ENCODE assay signal across 19 cellular contexts in the genomic region with DNA sequence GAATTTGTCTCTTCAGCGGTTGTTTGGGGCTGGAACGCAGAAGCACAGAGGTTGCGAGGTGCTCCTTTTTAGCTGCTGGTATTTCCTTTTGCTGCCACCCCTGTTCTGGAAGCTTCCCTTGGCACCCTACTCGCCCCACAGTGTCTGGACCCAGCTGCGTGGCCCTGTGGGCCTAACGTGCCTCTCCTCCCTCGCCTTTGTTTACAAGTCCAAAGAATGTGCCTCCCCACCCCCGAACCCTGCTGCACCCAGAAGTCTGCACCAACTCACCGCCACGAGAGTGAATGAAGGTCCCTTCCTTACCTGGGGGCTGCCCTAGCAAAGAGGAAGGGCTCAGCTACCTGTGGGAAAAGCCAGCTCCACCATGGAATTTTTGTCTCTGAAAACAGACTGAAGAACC.
A peak's percentile ranks its signal among the peaks of the same experiment; 100 is the strongest.
DNase-seq lines count a peak whose midpoint lies in the region; ATAC-seq and TF ChIP-seq lines count a peak whose summit lies in the region.
"Had no signal": no experiment of that assay in that cellular context is flagged by ENCODE, and none has a peak within 500 bp of the region (broad histone marks: within the 10 kb centered on the region; RNA-seq: fewer than 3 reads in every experiment).

No MANE protein-coding gene starts in this region.

- no peak overlapping the region for H4K8ac ChIP-seq in H9 (replicated peaks; ENCODE audit: insufficient read length, low read depth, low read length)

- no peak overlapping the region for H2AFZ ChIP-seq in H9 (ENCODE audit: low read length)
- peak overlapping the region; percentile 54 for H2AFZ ChIP-seq in neural progenitor cell (replicated peaks)

- H3K27ac Mint-ChIP-seq in H9 (no peak overlapping the region; a peak in 1 of 7 replicates), neural progenitor cell (no peak overlapping the region)
- H3K27ac Mint-ChIP-seq in activated CD8-positive, alpha-beta memory T cell treated with anti-CD3 and anti-CD28 coated beads, Interleukin-2, amount 10 ng/mL, durations not matched to agents 7 days and 5 days = no peak overlapping the region
- H3K27ac Mint-ChIP-seq in activated naive CD8-positive, alpha-beta T cell treated with anti-CD3 and anti-CD28 coated beads, Interleukin-2, amount 50 U/mL, for 24 hours = no peak overlapping the region
- H3K27ac Mint-ChIP-seq in stimulated activated naive B cell treated with anti-CD40 and anti-IgM and Interleukin-4, amounts not matched to agents 10 μg/mL and 1 μg/mL and 100 μg/mL, for 72 hours = no peak overlapping the region
- H3K27ac Mint-ChIP-seq: CD8-positive, alpha-beta T cell had no signal

- H2BK120ac ChIP-seq in H9 (ENCODE audit: low read depth, low read length, poor library complexity, severe bottlenecking) = no peak overlapping the region

- no peak overlapping the region for H3K56ac ChIP-seq in H9 (ENCODE audit: insufficient read length, low read depth, low read length)

- peak overlapping the region; percentile 39; the same call in 1 of the 2 replicates for H3K14ac ChIP-seq in H9 (ENCODE audit: insufficient read depth, low read length)

- H3K18ac ChIP-seq in H9 (ENCODE audit: insufficient read length, low read depth, low read length) = peak overlapping the region; percentile 46

- H3K4me1 ChIP-seq in H9 (ENCODE audit: insufficient read depth, low read length) (peaks cover 5% of the 10 kb centered on the region; the same call in 1 of the 2 replicates), iPS-20b (ENCODE audit: insufficient read depth, low read length) (peaks cover 25% of the 10 kb centered on the region), neural progenitor cell (peaks cover 11% of the 10 kb centered on the region)

- no peaks in the 10 kb centered on the region for H3F3A ChIP-seq in neural progenitor cell (ENCODE audit: low read depth)

- ATAC-seq in activated CD8-positive, alpha-beta memory T cell treated with anti-CD3 and anti-CD28 coated beads, Interleukin-2, amount 10 ng/mL, durations not matched to agents 7 days and 5 days = no peak
- no peak for ATAC-seq in activated naive CD8-positive, alpha-beta T cell treated with anti-CD3 and anti-CD28 coated beads, Interleukin-2, amount 50 U/mL, for 24 hours
- ATAC-seq in stimulated activated naive B cell treated with anti-CD40 and anti-IgM and Interleukin-4, amounts not matched to agents 10 μg/mL and 1 μg/mL and 100 μg/mL, for 72 hours (replicated peaks) = no peak
- ATAC-seq: CD8-positive, alpha-beta T cell had no signal

- no peaks in the 10 kb centered on the region for H3K36me3 Mint-ChIP-seq in H9 (ENCODE audit: insufficient read depth in 1 of 3, low read depth in 3 of 3)
- H3K36me3 Mint-ChIP-seq in activated CD8-positive, alpha-beta memory T cell treated with anti-CD3 and anti-CD28 coated beads, Interleukin-2, amount 10 ng/mL, durations not matched to agents 7 days and 5 days = no peaks in the 10 kb centered on the region
- H3K36me3 Mint-ChIP-seq in neural progenitor cell = no peaks in the 10 kb centered on the region
- H3K36me3 Mint-ChIP-seq in activated naive CD8-positive, alpha-beta T cell treated with anti-CD3 and anti-CD28 coated beads, Interleukin-2, amount 50 U/mL, for 24 hours (ENCODE audit: low read depth) = no peaks in the 10 kb centered on the region
- peaks cover 0 to 6% of the 10 kb centered on the region in 2 donors for H3K36me3 Mint-ChIP-seq in stimulated activated naive B cell treated with anti-CD40 and anti-IgM and Interleukin-4, amounts not matched to agents 10 μg/mL and 1 μg/mL and 100 μg/mL, for 72 hours
- H3K36me3 Mint-ChIP-seq: CD8-positive, alpha-beta T cell had no signal

- no peak overlapping the region for H2AK5ac ChIP-seq in H9 (ENCODE audit: insufficient read length, low read length)

- no peaks in the 10 kb centered on the region for H3K23me2 ChIP-seq in H9 (ENCODE audit: insufficient read length, low read depth, low read length, poor library complexity, severe bottlenecking)

- peaks cover 6% of the 10 kb centered on the region for H3K27me3 Mint-ChIP-seq in H9 (ENCODE audit: low read depth)
- H3K27me3 Mint-ChIP-seq in activated CD8-positive, alpha-beta memory T cell treated with anti-CD3 and anti-CD28 coated beads, Interleukin-2, amount 10 ng/mL, durations not matched to agents 7 days and 5 days = peaks cover 18% of the 10 kb centered on the region
- peaks cover 2% of the 10 kb centered on the region for H3K27me3 Mint-ChIP-seq in neural progenitor cell (ENCODE audit: insufficient read depth, low read depth)
- peaks cover 2% of the 10 kb centered on the region for H3K27me3 Mint-ChIP-seq in activated naive CD8-positive, alpha-beta T cell treated with anti-CD3 and anti-CD28 coated beads, Interleukin-2, amount 50 U/mL, for 24 hours
- peaks cover 18 to 28% of the 10 kb centered on the region in 2 donors for H3K27me3 Mint-ChIP-seq in stimulated activated naive B cell treated with anti-CD40 and anti-IgM and Interleukin-4, amounts not matched to agents 10 μg/mL and 1 μg/mL and 100 μg/mL, for 72 hours

- CTCF ChIA-PET in activated CD8-positive, alpha-beta memory T cell treated with anti-CD3 and anti-CD28 coated beads, Interleukin-2, amount 10 ng/mL, durations not matched to agents 7 days and 5 days (lab: Charles Lee) = interaction anchor here (0.7 to 3.9 kb wide), 2 partner anchors 8 to 10 kb away, joined by 3 to 23 read pairs; no protein-coding TSS in a partner anchor

- no peaks in the 10 kb centered on the region for H3K36me3 ChIP-seq in iPS-20b (ENCODE audit: insufficient read depth, low read depth, low read length)
- no peaks in the 10 kb centered on the region for H3K36me3 ChIP-seq in neural progenitor cell
- H3K36me3 ChIP-seq: BLaER1 treated with 17β-estradiol and CSF1 and Interleukin-3, amounts not matched to agents 10 nM and 100 nM had no signal

- no peaks in the 10 kb centered on the region for H4K20me1 ChIP-seq in H9 (ENCODE audit: control insufficient read depth, insufficient read depth, insufficient read length)
- no peaks in the 10 kb centered on the region for H4K20me1 ChIP-seq in neural progenitor cell (ENCODE audit: low read depth)
- H4K20me1 ChIP-seq: BLaER1 treated with 17β-estradiol and CSF1 and Interleukin-3, amounts not matched to agents 10 nM and 100 nM had no signal

- TF ChIP-seq CTCF in H9 (conservative IDR thresholded peaks at IDR 0.05) (no peak), neural progenitor cell (IDR thresholded peaks at IDR 0.05) (no peak), GM13977 (IDR thresholded peaks at IDR 0.05; ENCODE audit: extremely low read depth, insufficient read depth, missing control alignments) (no peak)

- DNase-seq in H9 (peak; percentile 35), neural progenitor cell (ENCODE audit: low spot score) (no peak), GM19240 (ENCODE audit: insufficient read length, low spot score) (no peak), GM13977 (ENCODE audit: low spot score) (no peak)
- peak; percentile 36 for DNase-seq in activated CD8-positive, alpha-beta memory T cell treated with anti-CD3 and anti-CD28 coated beads, Interleukin-2, amount 10 ng/mL, durations not matched to agents 7 days and 5 days
- no peak for DNase-seq in activated naive CD8-positive, alpha-beta T cell treated with anti-CD3 and anti-CD28 coated beads, Interleukin-2, amount 50 U/mL, for 24 hours
- DNase-seq in stimulated activated naive B cell treated with anti-CD40 and anti-IgM and Interleukin-4, amounts not matched to agents 10 μg/mL and 1 μg/mL and 100 μg/mL, for 72 hours = no peak
- DNase-seq: DMS79, HCEC 1CT, KG1, NCI-H1105 treated with DMSO at 0.1 percent for 48 hours, NCI-H1694 treated with DMSO at 0.1 percent for 48 hours, NCI-H510A, NCI-H748 treated with DMSO at 0.1 percent for 48 hours, SHP77 had no signal

- H3K9me3 ChIP-seq in H9 (ENCODE audit: control insufficient read depth, low read depth, low read length) = no peaks in the 10 kb centered on the region
- no peaks in the 10 kb centered on the region for H3K9me3 ChIP-seq in iPS-20b (ENCODE audit: insufficient read depth, low read depth, low read length)
- H3K9me3 ChIP-seq in neural progenitor cell (ENCODE audit: low read depth) = no peaks in the 10 kb centered on the region
- H3K9me3 ChIP-seq: BLaER1 treated with 17β-estradiol and CSF1 and Interleukin-3, amounts not matched to agents 10 nM and 100 nM had no signal

- no peak overlapping the region for H3K4ac ChIP-seq in H9 (ENCODE audit: low read depth, low read length)

- H3K9ac ChIP-seq in H9 (ENCODE audit: extremely low read depth, insufficient read length, low read length) (no peak overlapping the region), iPS-20b (ENCODE audit: low read depth, low read length) (peak overlapping the region; percentile 34; the same call in 1 of the 2 replicates), neural progenitor cell (no peak overlapping the region)
- H3K9ac ChIP-seq: BLaER1 treated with 17β-estradiol and CSF1 and Interleukin-3, amounts not matched to agents 10 nM and 100 nM had no signal

- H3K9me3 Mint-ChIP-seq in H9 (peaks cover 0 to 3% of the 10 kb centered on the region in 2 experiments; a peak in 1 of 5 replicates), neural progenitor cell (no peaks in the 10 kb centered on the region)
- no peaks in the 10 kb centered on the region for H3K9me3 Mint-ChIP-seq in activated CD8-positive, alpha-beta memory T cell treated with anti-CD3 and anti-CD28 coated beads, Interleukin-2, amount 10 ng/mL, durations not matched to agents 7 days and 5 days (ENCODE audit: low read depth)
- H3K9me3 Mint-ChIP-seq in activated naive CD8-positive, alpha-beta T cell treated with anti-CD3 and anti-CD28 coated beads, Interleukin-2, amount 50 U/mL, for 24 hours = no peaks in the 10 kb centered on the region
- H3K9me3 Mint-ChIP-seq in stimulated activated naive B cell treated with anti-CD40 and anti-IgM and Interleukin-4, amounts not matched to agents 10 μg/mL and 1 μg/mL and 100 μg/mL, for 72 hours = no peaks in the 10 kb centered on the region
- H3K9me3 Mint-ChIP-seq: CD8-positive, alpha-beta T cell had no signal

- no peak overlapping the region for H2BK5ac ChIP-seq in H9 (ENCODE audit: insufficient read length, low read length)

- no peak overlapping the region for H2BK20ac ChIP-seq in H9 (ENCODE audit: low read depth, low read length, poor library complexity, severe bottlenecking)

- H3K27me3 ChIP-seq in H9 (ENCODE audit: insufficient read depth, low read length) = no peaks in the 10 kb centered on the region
- H3K27me3 ChIP-seq in iPS-20b (ENCODE audit: insufficient read depth, low read length) = no peaks in the 10 kb centered on the region
- H3K27me3 ChIP-seq in neural progenitor cell = no peaks in the 10 kb centered on the region

- no peak overlapping the region for H4K5ac ChIP-seq in H9 (ENCODE audit: insufficient read length, low read depth, low read length)

- H3K79me1 ChIP-seq in H9 (ENCODE audit: insufficient read depth, low read depth, low read length, poor library complexity, severe bottlenecking) = no peaks in the 10 kb centered on the region

- WGBS in H9 (ENCODE audit: extremely low coverage, insufficient read length, low lambda C conversion rate) = no CpG with 5 or more reads among the region's 10 CpGs

- H3K27ac ChIP-seq in H9 (ENCODE audit: insufficient read length, low read depth, low read length) (no peak overlapping the region), iPS-20b (ENCODE audit: low read length) (no peak overlapping the region), neural progenitor cell (no peak overlapping the region)
- H3K27ac ChIP-seq: BLaER1 treated with 17β-estradiol and CSF1 and Interleukin-3, amounts not matched to agents 10 nM and 100 nM; SK-N-MC had no signal

- H3K4me1 Mint-ChIP-seq in H9 (peaks cover 40% of the 10 kb centered on the region in 2 experiments), neural progenitor cell (peaks cover 28% of the 10 kb centered on the region)
- peaks cover 6% of the 10 kb centered on the region for H3K4me1 Mint-ChIP-seq in activated CD8-positive, alpha-beta memory T cell treated with anti-CD3 and anti-CD28 coated beads, Interleukin-2, amount 10 ng/mL, durations not matched to agents 7 days and 5 days
- H3K4me1 Mint-ChIP-seq in activated naive CD8-positive, alpha-beta T cell treated with anti-CD3 and anti-CD28 coated beads, Interleukin-2, amount 50 U/mL, for 24 hours = peaks cover 2% of the 10 kb centered on the region
- H3K4me1 Mint-ChIP-seq in stimulated activated naive B cell treated with anti-CD40 and anti-IgM and Interleukin-4, amounts not matched to agents 10 μg/mL and 1 μg/mL and 100 μg/mL, for 72 hours = no peaks in the 10 kb centered on the region

- no peak overlapping the region for H3T11ph ChIP-seq in H9 (ENCODE audit: low read length)

- peak overlapping the region in 1 of 2 experiments; percentile 36; a peak in 1 of 5 replicates for H3K4me3 Mint-ChIP-seq in H9
- no peak overlapping the region for H3K4me3 Mint-ChIP-seq in activated CD8-positive, alpha-beta memory T cell treated with anti-CD3 and anti-CD28 coated beads, Interleukin-2, amount 10 ng/mL, durations not matched to agents 7 days and 5 days
- H3K4me3 Mint-ChIP-seq in neural progenitor cell = no peak overlapping the region
- H3K4me3 Mint-ChIP-seq in activated naive CD8-positive, alpha-beta T cell treated with anti-CD3 and anti-CD28 coated beads, Interleukin-2, amount 50 U/mL, for 24 hours = no peak overlapping the region
- H3K4me3 Mint-ChIP-seq in stimulated activated naive B cell treated with anti-CD40 and anti-IgM and Interleukin-4, amounts not matched to agents 10 μg/mL and 1 μg/mL and 100 μg/mL, for 72 hours = no peak overlapping the region
- H3K4me3 Mint-ChIP-seq: CD8-positive, alpha-beta T cell had no signal

- H3K4me3 ChIP-seq in iPS-20b (ENCODE audit: low read length) (no peak overlapping the region), neural progenitor cell (no peak overlapping the region)
- H3K4me3 ChIP-seq: BLaER1 treated with 17β-estradiol and CSF1 and Interleukin-3, amounts not matched to agents 10 nM and 100 nM; SK-N-MC had no signal

- no peak overlapping the region for H4K91ac ChIP-seq in H9 (ENCODE audit: insufficient read length, low read depth, low read length)

- no peak overlapping the region for H2BK12ac ChIP-seq in H9 (ENCODE audit: insufficient read length, low read depth, low read length)

- no peaks in the 10 kb centered on the region for H3K79me2 ChIP-seq in H9 (ENCODE audit: insufficient read depth, low read length)
- no peaks in the 10 kb centered on the region for H3K79me2 ChIP-seq in neural progenitor cell (ENCODE audit: low read depth)

- no peak overlapping the region for H3K4me2 ChIP-seq in H9 (ENCODE audit: insufficient read depth, insufficient read length, low read length)
- H3K4me2 ChIP-seq in neural progenitor cell = no peak overlapping the region
- H3K4me2 ChIP-seq: BLaER1 treated with 17β-estradiol and CSF1 and Interleukin-3, amounts not matched to agents 10 nM and 100 nM had no signal

- no peak overlapping the region for H3K23ac ChIP-seq in H9 (ENCODE audit: insufficient read length, low read depth, low read length)

- in situ Hi-C loops in GM13977 (cut with MboI; ENCODE audit: low pct_unique_long_range_greater_than_20kb, low sequenced_read_pairs, unreplicated experiment) = no loop called here

- no peak overlapping the region for H2BK15ac ChIP-seq in H9 (ENCODE audit: low read depth, low read length)

Comparison
In these comparisons a context has a peak if more than half of its experiments do, and no peak if none do; other contexts are left out.
1. DNase-seq: peak in H9 (single experiment) and activated CD8-positive, alpha-beta memory T cell treated with anti-CD3 and anti-CD28 coated beads, Interleukin-2, amount 10 ng/mL, durations not matched to agents 7 days and 5 days (single experiment); none in neural progenitor cell (single experiment), activated naive CD8-positive, alpha-beta T cell treated with anti-CD3 and anti-CD28 coated beads, Interleukin-2, amount 50 U/mL, for 24 hours (single experiment), stimulated activated naive B cell treated with anti-CD40 and anti-IgM and Interleukin-4, amounts not matched to agents 10 μg/mL and 1 μg/mL and 100 μg/mL, for 72 hours (single experiment), GM19240 (single experiment) and GM13977 (single experiment).